In the genomic region with DNA sequence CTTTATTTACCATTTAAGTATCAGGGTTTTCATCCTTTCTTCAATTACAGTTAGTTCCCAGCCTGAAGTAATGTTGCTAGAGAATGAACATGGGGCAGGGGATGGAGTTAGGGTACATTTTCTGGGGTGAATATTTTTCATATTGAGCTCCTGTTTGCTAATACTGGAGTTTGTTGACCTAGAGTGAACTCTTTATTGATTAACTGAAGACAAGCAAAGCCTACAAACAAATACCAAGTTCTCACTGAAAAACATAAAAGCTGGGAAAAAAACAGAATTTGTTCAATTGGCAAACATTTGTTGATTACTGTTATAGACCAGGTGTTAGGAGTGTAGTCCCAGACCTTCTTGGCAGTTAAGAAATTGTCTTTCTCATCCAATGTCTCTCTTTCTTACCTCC, we compare ENCODE assay signal across 12 cellular contexts.
"Had no signal": no experiment of that assay in that cellular context is flagged by ENCODE, and none has a peak within 500 bp of the region (broad histone marks: within the 10 kb centered on the region; RNA-seq: fewer than 3 reads in every experiment).

No MANE protein-coding gene starts in this region.

- DNase-seq: activated CD4-positive, alpha-beta T cell treated with anti-CD3 and anti-CD28 coated beads, Interleukin-2, amount 50 U/mL, for 4 hours; anterior cingulate cortex; dorsolateral prefrontal cortex; foreskin melanocyte; heart right ventricle; islet precursor cell; left ventricle myocardium inferior had no signal

- H3K4me3 Mint-ChIP-seq: activated naive CD4-positive, alpha-beta T cell treated with anti-CD3 and anti-CD28 coated beads, Interleukin-2, amount 50 U/mL, for 24 hours; stimulated activated memory B cell treated with anti-CD40 and anti-IgM and Interleukin-4, amounts not matched to agents 10 μg/mL and 1 μg/mL and 100 μg/mL, for 72 hours; T-helper 2 cell treated with Interferon-gamma antibody and Interleukin-4, amounts not matched to agents 5 μg/mL and 100 μg/mL, for 36 hours had no signal

- H3K27me3 Mint-ChIP-seq: activated naive CD4-positive, alpha-beta T cell treated with anti-CD3 and anti-CD28 coated beads, Interleukin-2, amount 50 U/mL, for 24 hours; stimulated activated memory B cell treated with anti-CD40 and anti-IgM and Interleukin-4, amounts not matched to agents 10 μg/mL and 1 μg/mL and 100 μg/mL, for 72 hours had no signal

- H3K27ac Mint-ChIP-seq: activated T-helper 2 cell treated with anti-CD3 and anti-CD28 coated beads, Interferon-gamma antibody, Interleukin-2, Interleukin-4, amounts not matched to agents 10 μg/mL and 5 μg/mL and 100 μg/mL, durations not matched to agents 14 hours and 24 hours and 36 hours; stimulated activated memory B cell treated with anti-CD40 and anti-IgM and Interleukin-4, amounts not matched to agents 10 μg/mL and 1 μg/mL and 100 μg/mL, for 72 hours had no signal

- H3K4me1 Mint-ChIP-seq: stimulated activated memory B cell treated with anti-CD40 and anti-IgM and Interleukin-4, amounts not matched to agents 10 μg/mL and 1 μg/mL and 100 μg/mL, for 72 hours had no signal

- ATAC-seq: activated CD4-positive, CD25-positive, alpha-beta regulatory T cell treated with anti-CD3 and anti-CD28 coated beads, Interleukin-2, amount 50 U/mL, for 24 hours; heart right ventricle; stimulated activated memory B cell treated with anti-CD40 and anti-IgM and Interleukin-4, amounts not matched to agents 10 μg/mL and 1 μg/mL and 100 μg/mL, for 72 hours had no signal

- H3K9me3 Mint-ChIP-seq: activated naive CD4-positive, alpha-beta T cell treated with anti-CD3 and anti-CD28 coated beads, Interleukin-2, amount 50 U/mL, for 24 hours; activated T-helper 2 cell treated with anti-CD3 and anti-CD28 coated beads, Interferon-gamma antibody, Interleukin-2, Interleukin-4, amounts not matched to agents 10 μg/mL and 5 μg/mL and 100 μg/mL, durations not matched to agents 14 hours and 24 hours and 36 hours; stimulated activated memory B cell treated with anti-CD40 and anti-IgM and Interleukin-4, amounts not matched to agents 10 μg/mL and 1 μg/mL and 100 μg/mL, for 72 hours; T-helper 2 cell treated with Interferon-gamma antibody and Interleukin-4, amounts not matched to agents 5 μg/mL and 100 μg/mL, for 36 hours had no signal
